10 cellular contexts compared by ENCODE assay signal in genomic region chr2:239991689-239992314, GRCh38. TPM values are rescaled to one million over a fixed set of nuclear protein-coding genes. Genes with fewer than 3 reads are reported as not detected.
DNase-seq lines count a peak whose midpoint lies in the region; ATAC-seq and TF ChIP-seq lines count a peak whose summit lies in the region.
"Had no signal": no experiment of that assay in that cellular context is flagged by ENCODE, and none has a peak within 500 bp of the region (broad histone marks: within the 10 kb centered on the region; RNA-seq: fewer than 3 reads in every experiment).

No MANE protein-coding gene starts in this region.

- 5 to 6% methylated on average over 3 of the region's 3 CpGs for WGBS in transverse colon (ENCODE audit: low coverage in 1 of 2), 2 donors

- no peak overlapping the region for H3K4me3 ChIP-seq in HEK293 (ENCODE audit: low read depth, low read length)
- H3K4me3 ChIP-seq in transverse colon: no peak overlapping the region
- H3K4me3 ChIP-seq: SJCRH30 had no signal

- intact Hi-C loops in left colon (cut with DNase I, micrococcal nuclease) (loop anchor here in 1 of 2 donors (10.0 kb wide), 2 partner anchors 57 to 957 kb away; no protein-coding TSS in a partner anchor), transverse colon (cut with DNase I; ENCODE audit: low total_unique reads) (loop anchor here (2.0 kb wide), 1 partner anchor 57 kb away; no protein-coding TSS in a partner anchor)

- no peak for TF ChIP-seq EP300 in transverse colon (IDR thresholded peaks at IDR 0.05; ENCODE audit: low read depth)

- CTCF ChIA-PET in HEK293 (lab: Yijun Ruan, JAX): interaction anchor here (0.6 to 4.6 kb wide), 30 partner anchors 9 to 940 kb away, joined by 3 to 40 read pairs (median 4); no protein-coding TSS in a partner anchor

- POLR2A ChIA-PET in HEK293 (lab: Yijun Ruan, JAX): no interaction called here

- peaks cover 30% of the 10 kb centered on the region for H3K36me3 Mint-ChIP-seq in T-helper 2 cell treated with Interferon-gamma antibody and Interleukin-4, amounts not matched to agents 5 μg/mL and 100 μg/mL, for 36 hours (ENCODE audit: low read depth)
- peaks cover 82% of the 10 kb centered on the region for H3K36me3 Mint-ChIP-seq in stimulated activated memory B cell treated with anti-CD40 and anti-IgM and Interleukin-4, amounts not matched to agents 10 μg/mL and 1 μg/mL and 100 μg/mL, for 72 hours

- no peak for TF ChIP-seq POLR2A in transverse colon (IDR thresholded peaks at IDR 0.05)

- DNase-seq in CMK (ENCODE audit: low read depth) (peak; percentile 49), NOMO-1 treated with dmso at 0.1 percent for 144 hours (lab: John Stamatoyannopoulos, UW; ENCODE audit: unreplicated experiment) (peak; percentile 10), cerebellum (ENCODE audit: low spot score) (peak; percentile 65), left colon (no peak), transverse colon (no peak)
- DNase-seq in T-helper 2 cell treated with Interferon-gamma antibody and Interleukin-4, amounts not matched to agents 5 μg/mL and 100 μg/mL, for 36 hours (ENCODE audit: low spot score): no peak

- H3K9me3 Mint-ChIP-seq in T-helper 2 cell treated with Interferon-gamma antibody and Interleukin-4, amounts not matched to agents 5 μg/mL and 100 μg/mL, for 36 hours: no peaks in the 10 kb centered on the region
- no peaks in the 10 kb centered on the region for H3K9me3 Mint-ChIP-seq in stimulated activated memory B cell treated with anti-CD40 and anti-IgM and Interleukin-4, amounts not matched to agents 10 μg/mL and 1 μg/mL and 100 μg/mL, for 72 hours

- H3K36me3 ChIP-seq in HEK293 (ENCODE audit: control insufficient read depth in 2 of 2, insufficient read depth in 1 of 2, low read length in 2 of 2) (peaks cover 21 to 56% of the 10 kb centered on the region in 2 experiments), transverse colon (peaks cover 0 to 29% (median 13%) of the 10 kb centered on the region in 4 donors)

- TF ChIP-seq CTCF in HEK293 (tag by site-specific recombination; IDR thresholded peaks at IDR 0.05): no peak
- TF ChIP-seq CTCF in transverse colon (IDR thresholded peaks at IDR 0.05): peak; percentile 76 to 83 (median 81)

- ATAC-seq in left colon: peak; percentile 63
- no peak for ATAC-seq in stimulated activated memory B cell treated with anti-CD40 and anti-IgM and Interleukin-4, amounts not matched to agents 10 μg/mL and 1 μg/mL and 100 μg/mL, for 72 hours

- H3K4me1 Mint-ChIP-seq in T-helper 2 cell treated with Interferon-gamma antibody and Interleukin-4, amounts not matched to agents 5 μg/mL and 100 μg/mL, for 36 hours (ENCODE audit: low read depth): no peaks in the 10 kb centered on the region
- peaks cover 4% of the 10 kb centered on the region for H3K4me1 Mint-ChIP-seq in stimulated activated memory B cell treated with anti-CD40 and anti-IgM and Interleukin-4, amounts not matched to agents 10 μg/mL and 1 μg/mL and 100 μg/mL, for 72 hours

- H3K27ac ChIP-seq in HEK293 (ENCODE audit: extremely low read depth, low read depth, low read length) (no peak overlapping the region), transverse colon (peak overlapping the region in 3 of 4 donors; percentile 39 to 48 (median 39))
- H3K27ac ChIP-seq: SJCRH30 had no signal

- H3K27ac Mint-ChIP-seq in T-helper 2 cell treated with Interferon-gamma antibody and Interleukin-4, amounts not matched to agents 5 μg/mL and 100 μg/mL, for 36 hours: no peak overlapping the region
- no peak overlapping the region for H3K27ac Mint-ChIP-seq in stimulated activated memory B cell treated with anti-CD40 and anti-IgM and Interleukin-4, amounts not matched to agents 10 μg/mL and 1 μg/mL and 100 μg/mL, for 72 hours

- H3K4me1 ChIP-seq in HEK293 (ENCODE audit: control insufficient read depth, insufficient read depth, low read length) (no peaks in the 10 kb centered on the region), transverse colon (peaks cover 0 to 9% (median 0%) of the 10 kb centered on the region in 4 donors)
- H3K4me1 ChIP-seq: SJCRH30 had no signal

- H3K27me3 Mint-ChIP-seq in T-helper 2 cell treated with Interferon-gamma antibody and Interleukin-4, amounts not matched to agents 5 μg/mL and 100 μg/mL, for 36 hours (ENCODE audit: low read depth): no peaks in the 10 kb centered on the region
- H3K27me3 Mint-ChIP-seq in stimulated activated memory B cell treated with anti-CD40 and anti-IgM and Interleukin-4, amounts not matched to agents 10 μg/mL and 1 μg/mL and 100 μg/mL, for 72 hours: no peaks in the 10 kb centered on the region

- in situ Hi-C loops in transverse colon (cut with MboI; ENCODE audit: low pct_ligation_motif_present in 1 of 4, low pct_unique_long_range_greater_than_20kb in 1 of 4, low sequenced_read_pairs in 3 of 4): loop anchor here in 2 of 4 donors (25.0 kb wide), 2 partner anchors 580 to 955 kb away; partner anchors contain the start of gene HDAC4 (in 1 of the 2)

- H3K9me3 ChIP-seq in HEK293 (ENCODE audit: control insufficient read depth, insufficient read depth, low read depth, low read length): no peaks in the 10 kb centered on the region
- no peaks in the 10 kb centered on the region for H3K9me3 ChIP-seq in transverse colon
- H3K9me3 ChIP-seq: SJCRH30 had no signal

- no peak overlapping the region for H3K4me3 Mint-ChIP-seq in T-helper 2 cell treated with Interferon-gamma antibody and Interleukin-4, amounts not matched to agents 5 μg/mL and 100 μg/mL, for 36 hours
- no peak overlapping the region for H3K4me3 Mint-ChIP-seq in stimulated activated memory B cell treated with anti-CD40 and anti-IgM and Interleukin-4, amounts not matched to agents 10 μg/mL and 1 μg/mL and 100 μg/mL, for 72 hours

- H3K27me3 ChIP-seq in transverse colon: no peaks in the 10 kb centered on the region
- H3K27me3 ChIP-seq: SJCRH30 had no signal

TF ChIP-seq in HEK293, 187 proteins besides CTCF, POLR2A, EP300 and RAD21:
- TF ChIP-seq ZNF843 (tag by site-specific recombination; IDR thresholded peaks at IDR 0.05) (no peak), ZNF654 (tag by site-specific recombination; IDR thresholded peaks at IDR 0.05; ENCODE audit: low read depth) (peak; percentile 64), ZNF701 (tag by site-specific recombination; IDR thresholded peaks at IDR 0.05) (no peak), ZNF623 (tag by site-specific recombination; IDR thresholded peaks at IDR 0.05) (no peak)
TF ChIP-seq in HEK293: peak in this region for 1.

RNA-seq across cellular contexts. Expression of gene NDUFA10, which starts 33.3 kb away (rescaled TPM):
- total RNA-seq in cerebellum (59.6 TPM), left colon (100 to 1,000 TPM; 222 to 260 TPM), transverse colon (100 to 1,000 TPM in 3 of 4 donors, 10 to 100 TPM in 1; 86.8 to 227 (median 157) TPM)

RNA-seq across cellular contexts. Expression of gene OR6B2, which starts 38.4 kb away (rescaled TPM):
- total RNA-seq in cerebellum (not detected), left colon (not detected), transverse colon (not detected)
- total RNA-seq: SJCRH30, skeletal muscle tissue had no signal

Comparison
In these comparisons a context has a peak if more than half of its experiments do, and no peak if none do; other contexts are left out.
1. DNase-seq: peak in CMK (single experiment), NOMO-1 treated with dmso at 0.1 percent for 144 hours (single experiment) and cerebellum (single experiment); none in left colon (0 of 2), transverse colon (single experiment) and T-helper 2 cell treated with Interferon-gamma antibody and Interleukin-4, amounts not matched to agents 5 μg/mL and 100 μg/mL, for 36 hours (single experiment).